1 cellular context compared by ENCODE assay signal in genomic region chr3:143517131-143517530, GRCh38.
TF ChIP-seq lines count a peak whose summit lies in the region.

No MANE protein-coding gene starts in this region.

TF ChIP-seq in GM23338, 12 proteins besides CTCF, POLR2A, EP300 and RAD21 (continued from another document):
- TF ChIP-seq ZNF462 (CRISPR knock-in tag; IDR thresholded peaks at IDR 0.05), result peak; percentile 74
- peak; percentile 35 for TF ChIP-seq REST (IDR thresholded peaks at IDR 0.05; ENCODE audit: unreplicated experiment)
